ENCODE assay signal across 8 cellular contexts in the genomic region with DNA sequence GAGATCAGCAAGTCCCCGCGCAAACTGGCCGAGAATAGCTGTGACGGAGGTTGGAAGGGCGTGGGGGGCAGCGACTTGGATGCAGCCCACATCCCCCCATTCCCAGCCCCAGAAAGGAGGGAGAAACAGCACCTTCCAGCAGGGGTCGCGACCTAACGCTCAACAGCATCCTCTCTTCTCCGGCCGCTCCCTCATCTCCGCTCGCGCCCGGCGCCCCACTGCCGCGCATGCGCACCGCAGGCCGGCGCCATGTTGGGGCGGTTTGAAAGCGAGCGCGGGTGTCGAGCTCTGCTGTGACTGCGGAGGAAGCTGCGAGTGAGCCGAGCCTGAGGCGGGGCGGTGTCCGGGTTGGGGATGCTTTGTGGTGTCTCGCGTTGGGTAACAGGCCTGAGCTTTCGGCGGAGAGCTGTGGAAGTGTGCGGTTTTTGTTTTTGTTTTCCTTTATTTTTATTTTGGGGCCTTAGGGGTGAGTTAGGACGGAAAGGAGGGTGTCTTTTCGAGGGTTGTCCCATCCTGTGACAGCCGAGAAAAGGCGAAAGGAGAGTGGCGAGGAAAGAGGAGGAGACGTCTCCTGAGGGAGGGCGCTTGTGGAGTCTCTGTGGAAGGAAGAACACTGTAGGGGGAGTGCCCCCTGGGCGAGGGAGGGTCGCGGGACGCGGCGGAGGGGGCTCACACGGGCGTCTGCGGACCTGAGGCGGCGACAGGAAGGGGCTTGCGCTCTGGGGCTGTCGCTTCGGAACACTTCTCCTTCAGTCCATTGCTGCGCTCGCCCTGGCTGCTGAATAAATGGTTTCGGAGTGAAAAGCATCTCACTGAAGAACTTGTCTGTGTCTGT. TPM values are rescaled to one million over a fixed set of nuclear protein-coding genes. Genes with fewer than 3 reads are reported as not detected.
DNase-seq lines count a peak whose midpoint lies in the region; FAIRE-seq and TF ChIP-seq lines count a peak whose summit lies in the region.

Gene C18orf54, plus strand, starts transcription at position 247 of the 835 bp plus-strand sequence. CDS start 2,667 bp downstream, outside the sequence.
A gene with protein sequence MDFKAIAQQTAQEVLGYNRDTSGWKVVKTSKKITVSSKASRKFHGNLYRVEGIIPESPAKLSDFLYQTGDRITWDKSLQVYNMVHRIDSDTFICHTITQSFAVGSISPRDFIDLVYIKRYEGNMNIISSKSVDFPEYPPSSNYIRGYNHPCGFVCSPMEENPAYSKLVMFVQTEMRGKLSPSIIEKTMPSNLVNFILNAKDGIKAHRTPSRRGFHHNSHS (minus strand): TSS at position 199 of the 835 bp plus-strand sequence. CDS start 3,285 bp downstream, outside the sequence.

- H3K27ac ChIP-seq in stomach = peak within 1 kb of the TSS; percentile 22 to 77 (median 74)

- intact Hi-C loops in stomach (cut with DNase I; ENCODE audit: low total_unique reads) = no loop called here

- TF ChIP-seq POLR2A in H54 (IDR thresholded peaks at IDR 0.05; ENCODE audit: low read depth, low read length) = no peak; the same call in none of the 2 replicates
- no peak for TF ChIP-seq POLR2A in stomach (IDR thresholded peaks at IDR 0.05)

- 0 to 1% (median 0%) methylated on average over 42 to 62 of the region's 62 CpGs for WGBS in stomach, 5 donors

- H3K4me3 ChIP-seq in LNCaP clone FGC (ENCODE audit: low read depth, low read length) (peak within 1 kb of the TSS; percentile 91), fibroblast of villous mesenchyme (ENCODE audit: low read depth, low read length) (peak within 1 kb of the TSS; percentile 80), stomach (peak within 1 kb of the TSS; percentile 60 to 97 (median 78))

- peaks cover 29% of the 10 kb centered on the region for H3K4me1 Mint-ChIP-seq in neural crest cell

- H3K9me3 Mint-ChIP-seq in neural crest cell = no peaks in the 10 kb centered on the region

- FAIRE-seq in H54 (lab: Jason Lieb, UNC) = peak; percentile 23

- peaks cover 0 to 4% (median 0%) of the 10 kb centered on the region in 4 donors for H3K36me3 ChIP-seq in stomach

- H3K27me3 ChIP-seq in stomach = no peaks in the 10 kb centered on the region

- in situ Hi-C loops in G401 (cut with HindIII; ENCODE audit: low sequenced_read_pairs) = no loop called here

- H3K27ac Mint-ChIP-seq in neural crest cell (ENCODE audit: unreplicated experiment) = peak within 1 kb of the TSS; percentile 100

- no peak for TF ChIP-seq EP300 in stomach (IDR thresholded peaks at IDR 0.05)

- H3K4me3 Mint-ChIP-seq in neural crest cell = peak within 1 kb of the TSS; percentile 98

- DNase-seq in G401 (ENCODE audit: low spot score) (peak; percentile 85), H54 (ENCODE audit: insufficient read length, low spot score) (peak; percentile 71), LNCaP clone FGC (ENCODE audit: low read depth) (peak; percentile 51), RPMI8226 (peak; percentile 95), fibroblast of villous mesenchyme (ENCODE audit: low read depth) (peak; percentile 92), neural crest cell (ENCODE audit: low read depth, low spot score) (peak; percentile 84), stomach (peak; percentile 84)
- peak; percentile 83 for DNase-seq in activated T-helper 9 cell treated with anti-CD3 and anti-CD28 coated beads, Interleukin-2, amount 50 U/mL, for 16 hours (ENCODE audit: low read depth)

- no peaks in the 10 kb centered on the region for H3K27me3 Mint-ChIP-seq in neural crest cell (ENCODE audit: low read depth)

- H3K9me3 ChIP-seq in stomach = no peaks in the 10 kb centered on the region

- TF ChIP-seq CTCF in LNCaP clone FGC (IDR thresholded peaks at IDR 0.05; ENCODE audit: control insufficient read depth, extremely low read depth, insufficient read depth) (peak; percentile 46), fibroblast of villous mesenchyme (IDR thresholded peaks at IDR 0.05; ENCODE audit: insufficient read depth, low read depth, low read length) (peak; percentile 34), neural crest cell (conservative IDR thresholded peaks at IDR 0.05) (peak; percentile 47), stomach (IDR thresholded peaks at IDR 0.05) (no peak)

- H3K4me1 ChIP-seq in stomach = peaks cover 0 to 18% (median 15%) of the 10 kb centered on the region in 4 donors

- H3K36me3 Mint-ChIP-seq in neural crest cell (ENCODE audit: low read depth) = peaks cover 14% of the 10 kb centered on the region

RNA-seq across cellular contexts. Expression of gene C18orf54, which starts in this region (rescaled TPM):
- 7.9 and 9.9 TPM in 2 replicates for total RNA-seq in G401 (2014; rRNA removed; shearing (Covaris generic))
- total RNA-seq in fibroblast of villous mesenchyme (1.9 and 6.0 TPM in 2 replicates), neural crest cell (27.9 and 30.6 TPM in 2 replicates), stomach (1 to 10 TPM in 2 of 5 donors, under 1 TPM in 1, not detected in 2; 0.89 to 4.0 (median 1.2) TPM)
- under 1 TPM in 2 of 3 donors, not detected in 1; 0.68 to 0.75 TPM for polyA plus RNA-seq in stomach

RNA-seq across cellular contexts. Expression of the second gene that starts in this region (rescaled TPM):
- total RNA-seq in G401 (2014; rRNA removed; shearing (Covaris generic)) = not detected in 2 replicates
- total RNA-seq in fibroblast of villous mesenchyme = 0.43 TPM in 1 of 2 replicates, not detected in the other
- 0.35 TPM in 1 of 2 replicates, not detected in the other for total RNA-seq in neural crest cell
- not detected for total RNA-seq in stomach
- polyA plus RNA-seq in stomach = not detected

Comparison
In these comparisons a context has a peak if more than half of its experiments do, and no peak if none do; other contexts are left out.
1. Peak in every context shown above with its lines: DNase-seq, H3K4me3 ChIP-seq and H3K27ac ChIP-seq.
2. CTCF ChIP-seq: peak in LNCaP clone FGC (single experiment), fibroblast of villous mesenchyme (single experiment) and neural crest cell (single experiment); none in stomach (0 of 7).